In genomic region chr13:98279473-98280175, GRCh38 we compare ENCODE assay signal across 9 cellular contexts.
DNase-seq lines count a peak whose midpoint lies in the region; ATAC-seq and TF ChIP-seq lines count a peak whose summit lies in the region.
"Had no signal": no experiment of that assay in that cellular context is flagged by ENCODE, and none has a peak within 500 bp of the region (broad histone marks: within the 10 kb centered on the region; RNA-seq: fewer than 3 reads in every experiment).

No MANE protein-coding gene starts in this region.

- H3K9me3 Mint-ChIP-seq in mesothelial cell of epicardium: no peaks in the 10 kb centered on the region

- no peak overlapping the region for H3K4me3 Mint-ChIP-seq in mesothelial cell of epicardium

- no peaks in the 10 kb centered on the region for H3K36me3 Mint-ChIP-seq in mesothelial cell of epicardium

- H3K27me3 Mint-ChIP-seq in mesothelial cell of epicardium (ENCODE audit: low read depth): no peaks in the 10 kb centered on the region

- no peak for TF ChIP-seq CTCF in mesothelial cell of epicardium (IDR thresholded peaks at IDR 0.05; ENCODE audit: unreplicated experiment)

- ATAC-seq in GM18505 (IDR thresholded peaks at IDR 0.05; ENCODE audit: unreplicated experiment) (peak; percentile 85), HG03432 (IDR thresholded peaks at IDR 0.05; ENCODE audit: unreplicated experiment) (peak; percentile 82), HG03159 (IDR thresholded peaks at IDR 0.05; ENCODE audit: unreplicated experiment) (no peak)

- TF ChIP-seq POLR2A in GM18505 (IDR thresholded peaks at IDR 0.05; ENCODE audit: borderline replicate concordance, extremely low read depth, insufficient read depth, insufficient read length): no peak

- peaks cover 24% of the 10 kb centered on the region for H3K4me1 Mint-ChIP-seq in mesothelial cell of epicardium

- H3K27ac Mint-ChIP-seq in mesothelial cell of epicardium: peak overlapping the region; percentile 13

- DNase-seq in UCSD-AML1 (lab: John Stamatoyannopoulos, UW; ENCODE audit: unreplicated experiment): peak; percentile 33
- DNase-seq in mesothelial cell of epicardium (ENCODE audit: low spot score in 2 of 2, unreplicated experiment in 2 of 2): no peak
- DNase-seq in SKM-1 (lab: John Stamatoyannopoulos, UW; ENCODE audit: unreplicated experiment): no peak
- DNase-seq in NCI-H446 (lab: John Stamatoyannopoulos, UW): no peak
- DNase-seq in NCI-H1105 treated with DMSO at 0.1 percent for 48 hours (lab: John Stamatoyannopoulos, UW): no peak
- DNase-seq: left ventricle myocardium inferior had no signal
